In genomic region chr1:184827600-184828368, GRCh38 we compare ENCODE assay signal across 12 cellular contexts.
DNase-seq lines count a peak whose midpoint lies in the region; ATAC-seq and TF ChIP-seq lines count a peak whose summit lies in the region.
"Had no signal": no experiment of that assay in that cellular context is flagged by ENCODE, and none has a peak within 500 bp of the region (broad histone marks: within the 10 kb centered on the region; RNA-seq: fewer than 3 reads in every experiment).

No MANE protein-coding gene starts in this region.

- H3K36me3 ChIP-seq in HCT116 (ENCODE audit: control insufficient read depth in 1 of 2, insufficient read depth in 2 of 2, low read length in 2 of 2) (no peaks in the 10 kb centered on the region), smooth muscle cell (ENCODE audit: low read depth) (no peaks in the 10 kb centered on the region)

- H4K20me1 ChIP-seq in HCT116 (ENCODE audit: insufficient read depth), result no peaks in the 10 kb centered on the region
- H4K20me1 ChIP-seq in smooth muscle cell (ENCODE audit: low read depth), result no peaks in the 10 kb centered on the region

- H3K27ac ChIP-seq in HCT116 (ENCODE audit: low read depth, low read length) (peak overlapping the region; percentile 10; the same call in 1 of the 2 replicates), smooth muscle cell (ENCODE audit: low read depth) (peak overlapping the region; percentile 43)
- H3K27ac ChIP-seq: spleen had no signal

- H3K79me2 ChIP-seq in HCT116 (ENCODE audit: insufficient read depth, low read length) (no peaks in the 10 kb centered on the region), smooth muscle cell (ENCODE audit: low read depth) (no peaks in the 10 kb centered on the region)

- TF ChIP-seq CTCF in HCT116 (IDR thresholded peaks at IDR 0.05 in 2 of 3, conservative IDR thresholded peaks at IDR 0.05 in 1 of 3; ENCODE audit: borderline replicate concordance in 1 of 3, insufficient read depth in 1 of 3, low read depth in 2 of 3, low read length in 2 of 3) (no peak), smooth muscle cell (IDR thresholded peaks at IDR 0.05; ENCODE audit: borderline replicate concordance, insufficient read depth, poor library complexity, severe bottlenecking) (no peak)

- CTCF ChIA-PET in HCT116 (lab: Charles Lee), result no interaction called here

- no peaks in the 10 kb centered on the region for H3K9me2 ChIP-seq in HCT116 (ENCODE audit: insufficient read depth)

- H3K4me2 ChIP-seq in HCT116 (ENCODE audit: low read length) (peak overlapping the region; percentile 31), smooth muscle cell (no peak overlapping the region)

- DNase-seq in HCT116 (ENCODE audit: low read depth, low spot score) (no peak), astrocyte of the hippocampus (ENCODE audit: low read depth, low spot score) (peak; percentile 86), hepatic stellate cell (ENCODE audit: low spot score) (peak; percentile 57), smooth muscle cell (lab: John Stamatoyannopoulos, UW; ENCODE audit: unreplicated experiment) (no peak), T-helper 9 cell (no peak)
- DNase-seq in activated naive CD4-positive, alpha-beta T cell (lab: John Stamatoyannopoulos, UW), result no peak
- no peak for DNase-seq in stimulated activated CD8-positive, alpha-beta memory T cell treated with anti-CD3 and anti-CD28 coated beads, Interleukin-4, amount 100 ng/mL, for 48 hours
- DNase-seq: activated T-cell treated with anti-CD3 and anti-CD28 coated beads, Interleukin-2, amount 50 U/mL, for 1 hour; glutamatergic neuron; KG1; spleen had no signal

- no peaks in the 10 kb centered on the region for H3F3A ChIP-seq in smooth muscle cell (ENCODE audit: low read depth)

- no peaks in the 10 kb centered on the region for H3K9me3 ChIP-seq in HCT116 (ENCODE audit: control insufficient read depth in 1 of 2, insufficient read depth in 1 of 2, low read depth in 1 of 2, low read length in 2 of 2)
- H3K9me3 ChIP-seq in smooth muscle cell (replicated peaks; ENCODE audit: low read depth), result no peaks in the 10 kb centered on the region
- H3K9me3 ChIP-seq: spleen had no signal

- RAD21 ChIA-PET in HCT116 (lab: Charles Lee; ENCODE audit: low non-redundant PET in 1 of 2, low total read pairs in 2 of 2, uncharacterized antibody in 2 of 2, unreplicated experiment in 2 of 2), result no interaction called here

- ATAC-seq in HCT116, result peak; percentile 70
- no peak for ATAC-seq in HG03135 (IDR thresholded peaks at IDR 0.05; ENCODE audit: unreplicated experiment)

- H3K4me3 ChIP-seq in HCT116 (replicated peaks in 1 of 2; ENCODE audit: low read depth in 1 of 2, low read length in 2 of 2), result no peak overlapping the region
- H3K4me3 ChIP-seq in smooth muscle cell, result no peak overlapping the region
- H3K4me3 ChIP-seq: spleen had no signal

- WGBS in smooth muscle cell (ENCODE audit: low lambda C conversion rate), result 53% methylated on average over 8 of the region's 8 CpGs

- peaks cover 11% of the 10 kb centered on the region in 2 experiments for H3K4me1 ChIP-seq in HCT116 (ENCODE audit: control insufficient read depth in 1 of 2, insufficient read depth in 2 of 2, low read length in 2 of 2)
- H3K4me1 ChIP-seq in smooth muscle cell (ENCODE audit: low read depth), result peaks cover 3% of the 10 kb centered on the region

- H2AFZ ChIP-seq in HCT116 (ENCODE audit: low read depth, low read length, poor library complexity, severe bottlenecking) (peak overlapping the region; percentile 63), smooth muscle cell (ENCODE audit: low read depth) (no peak overlapping the region)

- TF ChIP-seq POLR2A in HCT116 (IDR thresholded peaks at IDR 0.05; ENCODE audit: borderline replicate concordance, extremely low read depth, insufficient read depth, insufficient read length), result no peak

- intact Hi-C loops in HCT116 (cut with micrococcal nuclease), result no loop called here

- POLR2A ChIA-PET in HCT116 (lab: Charles Lee), result no interaction called here

- BruUV-seq in HCT116 (replicated peaks; lab: Mats Ljungman, UMichigan), result no TSS peak

- no peak overlapping the region for H3K9ac ChIP-seq in HCT116 (ENCODE audit: low read length)
- no peak overlapping the region for H3K9ac ChIP-seq in smooth muscle cell (ENCODE audit: low read depth)

- H3K27me3 ChIP-seq in HCT116 (ENCODE audit: insufficient read depth, low read length) (no peaks in the 10 kb centered on the region), smooth muscle cell (ENCODE audit: low read depth) (no peaks in the 10 kb centered on the region)
- H3K27me3 ChIP-seq: spleen had no signal

- no peak for TF ChIP-seq RAD21 in HCT116 (IDR thresholded peaks at IDR 0.05; ENCODE audit: low read depth)

TF ChIP-seq in HCT116, 20 proteins besides CTCF, POLR2A, EP300 and RAD21:
- peak; percentile 39; the same call in 1 of the 2 replicates for TF ChIP-seq JUND (IDR thresholded peaks at IDR 0.05)
- TF ChIP-seq SIN3A (IDR thresholded peaks at IDR 0.05; ENCODE audit: low read depth), result no peak
- TF ChIP-seq ELF1 (IDR thresholded peaks at IDR 0.05; ENCODE audit: borderline replicate concordance, low read depth), result no peak
- TF ChIP-seq SP1 (IDR thresholded peaks at IDR 0.05; ENCODE audit: low read depth), result no peak
- TF ChIP-seq EZH2 (IDR thresholded peaks at IDR 0.05), result no peak
- no peak for TF ChIP-seq MAX (IDR thresholded peaks at IDR 0.05)
- TF ChIP-seq CBX3 (IDR thresholded peaks at IDR 0.05; ENCODE audit: low read depth), result 0 out of 2 replicates have a peak, but pooled peaks have one; percentile 28
- TF ChIP-seq REST (IDR thresholded peaks at IDR 0.05; ENCODE audit: low read depth), result no peak
- TF ChIP-seq, protein P1, sequence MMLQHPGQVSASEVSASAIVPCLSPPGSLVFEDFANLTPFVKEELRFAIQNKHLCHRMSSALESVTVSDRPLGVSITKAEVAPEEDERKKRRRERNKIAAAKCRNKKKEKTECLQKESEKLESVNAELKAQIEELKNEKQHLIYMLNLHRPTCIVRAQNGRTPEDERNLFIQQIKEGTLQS (IDR thresholded peaks at IDR 0.05), result no peak
- no peak for TF ChIP-seq CEBPB (IDR thresholded peaks at IDR 0.05; ENCODE audit: low read depth)
- no peak for TF ChIP-seq TCF7L2 (IDR thresholded peaks at IDR 0.05; ENCODE audit: borderline replicate concordance, extremely low read depth, insufficient read depth, insufficient read length)
- no peak for TF ChIP-seq ZBTB33 (IDR thresholded peaks at IDR 0.05; ENCODE audit: extremely low read depth, insufficient replicate concordance, low read length)
- TF ChIP-seq FOSL1 (IDR thresholded peaks at IDR 0.05; ENCODE audit: low read depth), result peak; percentile 42

Comparison
In these comparisons a context has a peak if more than half of its experiments do, and no peak if none do; other contexts are left out.
1. DNase-seq: peak in astrocyte of the hippocampus (single experiment) and hepatic stellate cell (single experiment); none in HCT116 (single experiment), smooth muscle cell (single experiment), activated naive CD4-positive, alpha-beta T cell (0 of 4), stimulated activated CD8-positive, alpha-beta memory T cell treated with anti-CD3 and anti-CD28 coated beads, Interleukin-4, amount 100 ng/mL, for 48 hours (single experiment) and T-helper 9 cell (single experiment).